In genomic region chr6:170086639-170087420, GRCh38 we compare ENCODE assay signal across 12 cellular contexts.
DNase-seq lines count a peak whose midpoint lies in the region; TF ChIP-seq lines count a peak whose summit lies in the region.
"Had no signal": no experiment of that assay in that cellular context is flagged by ENCODE, and none has a peak within 500 bp of the region (broad histone marks: within the 10 kb centered on the region; RNA-seq: fewer than 3 reads in every experiment).

No MANE protein-coding gene starts in this region.

- H3K4me3 ChIP-seq in tibial artery = no peak overlapping the region
- H3K4me3 ChIP-seq: GM23248, hepatocyte had no signal

- no peaks in the 10 kb centered on the region for H3K4me1 ChIP-seq in tibial artery

- no peaks in the 10 kb centered on the region for H3K27me3 ChIP-seq in tibial artery
- H3K27me3 ChIP-seq: hepatocyte had no signal

- intact Hi-C loops in tibial artery (cut with DNase I; ENCODE audit: low total_unique reads) = no loop called here

- peak; percentile 55 for DNase-seq in activated CD8-positive, alpha-beta memory T cell treated with anti-CD3 and anti-CD28 coated beads for 24 hours
- no peak for DNase-seq in activated CD8-positive, alpha-beta memory T cell treated with anti-CD3 and anti-CD28 coated beads, Interleukin-2, amount 50 U/mL, for 4 hours
- DNase-seq in mesenteric fat pad (ENCODE audit: low spot score) (peak; percentile 81), tibial artery (peak; percentile 10 to 62), nucleus accumbens (lab: John Stamatoyannopoulos, UW) (no peak), hepatic stellate cell (ENCODE audit: low spot score) (no peak), NCI-H2107 (lab: John Stamatoyannopoulos, UW) (no peak)
- DNase-seq: dermis blood vessel endothelial cell, GM23248, NCI-H446 treated with DMSO at 0.1 percent for 48 hours had no signal

- H3K27ac ChIP-seq in angular gyrus (ENCODE audit: low read depth, low read length) (peak overlapping the region; percentile 64), tibial artery (no peak overlapping the region)
- H3K27ac ChIP-seq: GM23248, hepatocyte had no signal

- no peaks in the 10 kb centered on the region for H3K36me3 ChIP-seq in tibial artery

- no peaks in the 10 kb centered on the region for H3K9me3 ChIP-seq in tibial artery

- TF ChIP-seq CTCF in tibial artery (IDR thresholded peaks at IDR 0.05) = no peak

Comparison
In these comparisons a context has a peak if more than half of its experiments do, and no peak if none do; other contexts are left out.
1. DNase-seq: peak in activated CD8-positive, alpha-beta memory T cell treated with anti-CD3 and anti-CD28 coated beads for 24 hours (single experiment), mesenteric fat pad (single experiment) and tibial artery (2 of 2); none in activated CD8-positive, alpha-beta memory T cell treated with anti-CD3 and anti-CD28 coated beads, Interleukin-2, amount 50 U/mL, for 4 hours (single experiment), nucleus accumbens (0 of 56), hepatic stellate cell (single experiment) and NCI-H2107 (single experiment).